In genomic region chr1:229507951-229508822, GRCh38 we compare ENCODE assay signal across 8 cellular contexts. TPM values are rescaled to one million over a fixed set of nuclear protein-coding genes. Genes with fewer than 3 reads are reported as not detected.
A peak's percentile ranks its signal among the peaks of the same experiment; 100 is the strongest.
DNase-seq lines count a peak whose midpoint lies in the region; ATAC-seq and TF ChIP-seq lines count a peak whose summit lies in the region.

TSS of gene NUP133 (minus strand) at chr1:229508341. CDS start at chr1:229508249, 92 bp downstream.

- no CpG with 5 or more reads among the region's 65 CpGs for WGBS in trophoblast cell (ENCODE audit: extremely low coverage, insufficient coverage, insufficient read length)
- 0 to 1% methylated on average over 6 to 51 of the region's 65 CpGs for WGBS in transverse colon (ENCODE audit: low coverage in 1 of 2), 2 donors

- no peak within 1 kb of the TSS for H2AK5ac ChIP-seq in trophoblast cell (ENCODE audit: low read length)

- H3K4me3 ChIP-seq in GM12875 (ENCODE audit: low read depth, low read length) (peak within 1 kb of the TSS; percentile 95), adipocyte (ENCODE audit: low read length) (peak within 1 kb of the TSS; percentile 99), cardiac muscle cell (peak within 1 kb of the TSS; percentile 79), trophoblast cell (ENCODE audit: low read depth, low read length) (peak within 1 kb of the TSS; percentile 74), transverse colon (peak within 1 kb of the TSS; percentile 88 to 98 (median 96))

- H3K18ac ChIP-seq in trophoblast cell (ENCODE audit: low read length), result no peak within 1 kb of the TSS

- H3K27me3 ChIP-seq in adipocyte (replicated peaks; ENCODE audit: control insufficient read depth, insufficient read depth, low read length) (no peaks in the 10 kb centered on the region), cardiac muscle cell (no peaks in the 10 kb centered on the region), trophoblast cell (ENCODE audit: insufficient read depth, low read length) (no peaks in the 10 kb centered on the region), transverse colon (no peaks in the 10 kb centered on the region)

- peaks cover 5% of the 10 kb centered on the region for H3K79me1 ChIP-seq in trophoblast cell (ENCODE audit: low read length)

- H2BK5ac ChIP-seq in trophoblast cell (ENCODE audit: low read depth, low read length, poor library complexity), result peak within 1 kb of the TSS; percentile 62

- no peak for TF ChIP-seq EP300 in transverse colon (IDR thresholded peaks at IDR 0.05; ENCODE audit: low read depth)

- peaks cover 2% of the 10 kb centered on the region for H3K79me2 ChIP-seq in trophoblast cell (ENCODE audit: control insufficient read depth, insufficient read depth, low read length, poor library complexity)

- H3K36me3 ChIP-seq in adipocyte (ENCODE audit: control insufficient read depth, insufficient read depth, low read length, severe bottlenecking), result peaks cover 11% of the 10 kb centered on the region
- peaks cover 10% of the 10 kb centered on the region for H3K36me3 ChIP-seq in cardiac muscle cell
- H3K36me3 ChIP-seq in trophoblast cell (ENCODE audit: control insufficient read depth in 1 of 2, insufficient read depth in 2 of 2, low read length in 2 of 2), result peaks cover 0 to 3% of the 10 kb centered on the region in 2 experiments
- no peaks in the 10 kb centered on the region for H3K36me3 ChIP-seq in transverse colon

- H3K14ac ChIP-seq in trophoblast cell (ENCODE audit: low read length), result peak within 1 kb of the TSS; percentile 33

- peak; percentile 97 for TF ChIP-seq POLR2A in transverse colon (IDR thresholded peaks at IDR 0.05)

- no peak within 1 kb of the TSS for H3K23ac ChIP-seq in trophoblast cell (ENCODE audit: low read length)

- H2BK12ac ChIP-seq in trophoblast cell (ENCODE audit: low read length), result no peak within 1 kb of the TSS

- peak within 1 kb of the TSS; percentile 62 for H4K91ac ChIP-seq in trophoblast cell (ENCODE audit: low read depth, low read length)

- H3K27ac ChIP-seq in cardiac muscle cell (peak within 1 kb of the TSS; percentile 98), trophoblast cell (ENCODE audit: low read depth, low read length) (peak within 1 kb of the TSS; percentile 77), transverse colon (peak within 1 kb of the TSS; percentile 96 to 99 (median 97))

- DNase-seq in NCI-H1436 (lab: John Stamatoyannopoulos, UW) (peak; percentile 98), T follicular helper cell (ENCODE audit: low read depth) (peak; percentile 98), adipocyte (ENCODE audit: low read depth) (peak; percentile 100), cardiac muscle cell (ENCODE audit: low read depth in 1 of 2, low spot score in 1 of 2) (peak; percentile 99 to 100), trophoblast cell (peak; percentile 99 to 100), transverse colon (peak; percentile 100)

- TF ChIP-seq CTCF in GM12875 (IDR thresholded peaks at IDR 0.05; ENCODE audit: borderline replicate concordance, insufficient read depth, low read depth, low read length), result no peak
- TF ChIP-seq CTCF in cardiac muscle cell (IDR thresholded peaks at IDR 0.05; ENCODE audit: low read depth, low read length), result no peak
- no peak for TF ChIP-seq CTCF in transverse colon (IDR thresholded peaks at IDR 0.05)

- peak within 1 kb of the TSS; percentile 70 for H2AFZ ChIP-seq in trophoblast cell (ENCODE audit: insufficient read depth, low read length, poor library complexity)

- H3K4me2 ChIP-seq in trophoblast cell (ENCODE audit: low read length), result peak within 1 kb of the TSS; percentile 86

- in situ Hi-C loops in transverse colon (cut with MboI; ENCODE audit: low pct_ligation_motif_present in 1 of 4, low pct_unique_long_range_greater_than_20kb in 1 of 4, low sequenced_read_pairs in 3 of 4), result no loop called here

- peak within 1 kb of the TSS; percentile 7 for H2BK120ac ChIP-seq in trophoblast cell (ENCODE audit: insufficient read depth, low read length, poor library complexity)

- intact Hi-C loops in transverse colon (cut with DNase I; ENCODE audit: low total_unique reads), result no loop called here

- H3K9ac ChIP-seq in adipocyte (ENCODE audit: low read length) (peak within 1 kb of the TSS; percentile 93), trophoblast cell (ENCODE audit: low read length) (peak within 1 kb of the TSS; percentile 87)

- H3K4me1 ChIP-seq in adipocyte (ENCODE audit: control insufficient read depth, insufficient read depth, low read length) (peaks cover 23% of the 10 kb centered on the region), cardiac muscle cell (ENCODE audit: low read depth) (peaks cover 7% of the 10 kb centered on the region), trophoblast cell (ENCODE audit: control insufficient read depth in 1 of 2, insufficient read depth in 2 of 2, low read length in 2 of 2) (peaks cover 0 to 3% of the 10 kb centered on the region in 2 experiments), transverse colon (peaks cover 9 to 22% (median 12%) of the 10 kb centered on the region in 4 donors)

- no peaks in the 10 kb centered on the region for H3K9me3 ChIP-seq in adipocyte (ENCODE audit: control insufficient read depth, low read length)
- H3K9me3 ChIP-seq in cardiac muscle cell (ENCODE audit: low read depth), result no peaks in the 10 kb centered on the region
- H3K9me3 ChIP-seq in trophoblast cell (ENCODE audit: insufficient read depth, low read depth, low read length), result no peaks in the 10 kb centered on the region
- H3K9me3 ChIP-seq in transverse colon, result no peaks in the 10 kb centered on the region

- peak within 1 kb of the TSS; percentile 41 for H4K12ac ChIP-seq in trophoblast cell (ENCODE audit: low read depth, low read length)

- peak within 1 kb of the TSS; percentile 74 for H4K8ac ChIP-seq in trophoblast cell (ENCODE audit: low read depth, low read length)

- H3K4ac ChIP-seq in trophoblast cell (ENCODE audit: low read depth, low read length), result no peak within 1 kb of the TSS

- ATAC-seq in HG02798 (IDR thresholded peaks at IDR 0.05; ENCODE audit: poor library complexity, unreplicated experiment), result peak; percentile 97

RNA-seq across cellular contexts. Expression of gene NUP133, which starts in this region (rescaled TPM):
- total RNA-seq in cardiac muscle cell (60.2 and 67.4 TPM in 2 replicates), transverse colon (100 to 1,000 TPM in 1 of 4 donors, 10 to 100 TPM in 3; 14.6 to 118 (median 22.9) TPM)
- polyA plus RNA-seq in cardiac muscle cell, result 32.5 and 33.6 TPM in 2 replicates
- 23.4 and 24.6 TPM in 2 replicates for polyA plus RNA-seq in trophoblast cell (2013)

Comparison
In these comparisons a context has a peak if more than half of its experiments do, and no peak if none do; other contexts are left out.
1. Peak in every context shown above with its lines: DNase-seq, ATAC-seq, H3K4me3 ChIP-seq and H3K27ac ChIP-seq.